ENCODE assay signal across 1 cellular context in genomic region chr14:74763803-74764531, GRCh38.
A peak's percentile ranks its signal among the peaks of the same experiment; 100 is the strongest.
TF ChIP-seq lines count a peak whose summit lies in the region.

No MANE protein-coding gene starts in this region.

TF ChIP-seq in HepG2, 621 proteins besides CTCF, POLR2A, EP300 and RAD21:
- TF ChIP-seq GMEB1 (CRISPR knock-in tag; IDR thresholded peaks at IDR 0.05; ENCODE audit: borderline replicate concordance) (no peak), ZNF687 (CRISPR knock-in tag; IDR thresholded peaks at IDR 0.05) (0 out of 2 replicates have a peak, but pooled peaks have one; percentile 2), RBM39 (IDR thresholded peaks at IDR 0.05; ENCODE audit: low read depth, low read length, poor library complexity, severe bottlenecking) (peak; percentile 8), TOE1 (CRISPR knock-in tag; IDR thresholded peaks at IDR 0.05) (no peak), ZNF740 (CRISPR knock-in tag; IDR thresholded peaks at IDR 0.05) (no peak), ZNF790 (CRISPR knock-in tag; IDR thresholded peaks at IDR 0.05; ENCODE audit: borderline replicate concordance) (0 out of 2 replicates have a peak, but pooled peaks have one; percentile 2), SP2 (CRISPR knock-in tag; IDR thresholded peaks at IDR 0.05) (peak; percentile 49; the same call in 1 of the 2 replicates), ZNF589 (CRISPR knock-in tag; conservative IDR thresholded peaks at IDR 0.05) (0 out of 2 replicates have a peak, but pooled peaks have one; percentile 31), ZFP37 (CRISPR knock-in tag; IDR thresholded peaks at IDR 0.05; ENCODE audit: borderline replicate concordance) (no peak), ESRRA (CRISPR knock-in tag; IDR thresholded peaks at IDR 0.05; ENCODE audit: low read depth) (no peak), KDM5A (IDR thresholded peaks at IDR 0.05; ENCODE audit: borderline replicate concordance, low read length) (0 out of 2 replicates have a peak, but pooled peaks have one; percentile 11), ASH2L (IDR thresholded peaks at IDR 0.05; ENCODE audit: insufficient read length, low read depth, low read length) (peak; percentile 1), ARNTL (CRISPR knock-in tag; IDR thresholded peaks at IDR 0.05) (peak; percentile 14; the same call in 1 of the 2 replicates)
